1 cellular context compared by ENCODE assay signal in genomic region chr9:5909999-5910398, GRCh38.
TF ChIP-seq lines count a peak whose summit lies in the region.

No MANE protein-coding gene starts in this region.

TF ChIP-seq in IMR-90, 13 proteins besides CTCF, POLR2A, EP300 and RAD21:
- TF ChIP-seq MAZ (IDR thresholded peaks at IDR 0.05; ENCODE audit: borderline replicate concordance, low read depth, low read length) (no peak), RFX5 (IDR thresholded peaks at IDR 0.05; ENCODE audit: low read depth, low read length) (no peak), BHLHE40 (IDR thresholded peaks at IDR 0.05; ENCODE audit: low read depth, low read length) (no peak), RCOR1 (IDR thresholded peaks at IDR 0.05; ENCODE audit: insufficient replicate concordance, low read length) (no peak), CHD1 (IDR thresholded peaks at IDR 0.05; ENCODE audit: low read depth, low read length) (no peak), ELK1 (IDR thresholded peaks at IDR 0.05; ENCODE audit: borderline replicate concordance, low read depth, low read length) (no peak), MXI1 (IDR thresholded peaks at IDR 0.05; ENCODE audit: borderline replicate concordance, low read depth, low read length) (no peak), CEBPB (IDR thresholded peaks at IDR 0.05; ENCODE audit: low read depth, low read length) (no peak), NFE2L2 (IDR thresholded peaks at IDR 0.05; ENCODE audit: low read depth, low read length) (no peak), FOS (IDR thresholded peaks at IDR 0.05; ENCODE audit: low read depth, low read length) (no peak), SMC3 (IDR thresholded peaks at IDR 0.05; ENCODE audit: low read depth, low read length) (no peak), MAFK (IDR thresholded peaks at IDR 0.05; ENCODE audit: low read depth, low read length) (no peak)
- TF ChIP-seq, protein P1, sequence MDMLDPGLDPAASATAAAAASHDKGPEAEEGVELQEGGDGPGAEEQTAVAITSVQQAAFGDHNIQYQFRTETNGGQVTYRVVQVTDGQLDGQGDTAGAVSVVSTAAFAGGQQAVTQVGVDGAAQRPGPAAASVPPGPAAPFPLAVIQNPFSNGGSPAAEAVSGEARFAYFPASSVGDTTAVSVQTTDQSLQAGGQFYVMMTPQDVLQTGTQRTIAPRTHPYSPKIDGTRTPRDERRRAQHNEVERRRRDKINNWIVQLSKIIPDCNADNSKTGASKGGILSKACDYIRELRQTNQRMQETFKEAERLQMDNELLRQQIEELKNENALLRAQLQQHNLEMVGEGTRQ (IDR thresholded peaks at IDR 0.05; ENCODE audit: low read depth, low read length), result no peak
